Comparison of ENCODE assay signal across 20 cellular contexts in the genomic region with DNA sequence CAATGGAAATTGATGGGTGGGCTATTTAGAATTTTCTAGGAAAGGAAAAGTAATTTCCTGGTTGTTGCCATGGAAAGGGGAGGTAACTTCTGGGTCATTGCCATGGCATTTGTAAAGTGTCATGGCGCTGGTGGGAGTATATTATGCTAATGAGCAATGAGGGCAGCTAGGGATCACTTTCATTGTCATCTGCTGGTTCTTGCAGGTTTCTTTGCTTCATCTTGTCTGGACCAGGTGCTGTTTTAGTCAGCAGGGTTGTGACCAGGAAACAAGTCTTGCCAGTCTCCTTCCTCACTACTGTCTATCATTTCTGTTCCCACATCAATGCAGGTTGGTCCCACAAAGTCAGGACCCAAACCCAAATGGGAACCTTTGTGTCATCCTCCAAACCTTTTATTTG.
"Had no signal": no experiment of that assay in that cellular context is flagged by ENCODE, and none has a peak within 500 bp of the region (broad histone marks: within the 10 kb centered on the region; RNA-seq: fewer than 3 reads in every experiment).

No MANE protein-coding gene starts in this region.

- H3K36me3 ChIP-seq: left ventricle myocardium inferior, ovary, right atrium auricular region, right lobe of liver, tibial nerve, upper lobe of left lung, vagina had no signal

- H3K27me3 ChIP-seq: ovary, right atrium auricular region, right lobe of liver, tibial nerve, upper lobe of left lung, vagina had no signal

- DNase-seq: islet precursor cell; left ventricle myocardium inferior; mesendoderm; mucosa of descending colon; naive thymus-derived CD4-positive, alpha-beta T cell; ovary; right lobe of liver; stimulated activated CD4-positive, alpha-beta T cell treated with anti-CD3 and anti-CD28 coated beads, Interleukin-1b, Interleukin-23, amount 100 ng/mL, for 48 hours; stimulated activated CD4-positive, alpha-beta T cell treated with anti-CD3 and anti-CD28 coated beads, Interleukin-2, amount 100 ng/mL, for 48 hours; stimulated activated CD4-positive, alpha-beta T cell treated with anti-CD3 and anti-CD28 coated beads, Interleukin-4, amount 100 ng/mL, for 4 hours; stimulated activated CD8-positive, alpha-beta memory T cell treated with anti-CD3 and anti-CD28 coated beads, Interleukin-4, amount 100 ng/mL, for 48 hours; stimulated activated naive CD4-positive, alpha-beta T cell treated with Interleukin-2 at 50 U/mL for 16 hours; stimulated activated naive CD8-positive, alpha-beta T cell treated with anti-CD3 and anti-CD28 coated beads, Interleukin-15, amount 100 ng/mL, for 72 hours; substantia nigra; upper lobe of left lung had no signal

- H3K4me3 ChIP-seq: left ventricle myocardium inferior, lung, mucosa of descending colon, ovary, right atrium auricular region, right lobe of liver, smooth muscle cell, tibial nerve, upper lobe of left lung, vagina had no signal
